26 cellular contexts compared by ENCODE assay signal in genomic region chr9:19298601-19299000, GRCh38.
DNase-seq lines count a peak whose midpoint lies in the region; ATAC-seq and TF ChIP-seq lines count a peak whose summit lies in the region.
"Had no signal": no experiment of that assay in that cellular context is flagged by ENCODE, and none has a peak within 500 bp of the region (broad histone marks: within the 10 kb centered on the region; RNA-seq: fewer than 3 reads in every experiment).

No MANE protein-coding gene starts in this region.

- TF ChIP-seq CTCF in AG04449 (IDR thresholded peaks at IDR 0.05; ENCODE audit: insufficient read depth, low read length, missing control alignments) = no peak
- no peak for TF ChIP-seq CTCF in IMR-90 (conservative IDR thresholded peaks at IDR 0.05; ENCODE audit: low read depth, low read length)
- TF ChIP-seq CTCF in chondrocyte (IDR thresholded peaks at IDR 0.05) = no peak
- no peak for TF ChIP-seq CTCF in mesothelial cell of epicardium (IDR thresholded peaks at IDR 0.05; ENCODE audit: unreplicated experiment)

- no peak overlapping the region for H2BK120ac ChIP-seq in IMR-90 (ENCODE audit: low read depth, low read length)

- no peak overlapping the region for H4K91ac ChIP-seq in IMR-90 (ENCODE audit: insufficient read depth, low read depth, low read length)

- H3K27me3 Mint-ChIP-seq in chondrocyte (ENCODE audit: low read depth) (no peaks in the 10 kb centered on the region), mesothelial cell of epicardium (ENCODE audit: low read depth) (no peaks in the 10 kb centered on the region)
- H3K27me3 Mint-ChIP-seq: CD8-positive, alpha-beta memory T cell had no signal

- H3K79me1 ChIP-seq in IMR-90 (ENCODE audit: low read depth in 1 of 2, low read length in 2 of 2) = 0 out of 4 replicates have a peak, but pooled peaks cover 0 to 4% of the 10 kb centered on the region in 2 experiments

- H3K27ac ChIP-seq in IMR-90 (ENCODE audit: insufficient read depth, low read length) = no peak overlapping the region
- H3K27ac ChIP-seq: C4-2B, GM23248 had no signal

- TF ChIP-seq POLR2A in IMR-90 (IDR thresholded peaks at IDR 0.05; ENCODE audit: low read depth, low read length) = no peak

- no TSS peak for BruUV-seq in IMR-90 (replicated peaks; lab: Mats Ljungman, UMichigan)

- H2AK5ac ChIP-seq in IMR-90 (ENCODE audit: low read depth, low read length) = no peak overlapping the region

- H3K18ac ChIP-seq in IMR-90 (ENCODE audit: low read depth, low read length) = no peak overlapping the region

- POLR2A ChIA-PET in AG04449 (lab: Yijun Ruan, JAX) = no interaction called here
- POLR2A ChIA-PET in IMR-90 (lab: Charles Lee; ENCODE audit: unreplicated experiment) = no interaction called here

- peaks cover 40% of the 10 kb centered on the region for H3K4me1 Mint-ChIP-seq in chondrocyte (ENCODE audit: low read depth)
- peaks cover 34% of the 10 kb centered on the region for H3K4me1 Mint-ChIP-seq in mesothelial cell of epicardium
- H3K4me1 Mint-ChIP-seq: H9 had no signal

- H4K5ac ChIP-seq in IMR-90 (ENCODE audit: low read depth, low read length) = no peak overlapping the region

- no peak overlapping the region for H2BK15ac ChIP-seq in IMR-90 (ENCODE audit: low read depth, low read length)

- H3K27ac Mint-ChIP-seq in chondrocyte (ENCODE audit: unreplicated experiment) = peak overlapping the region; percentile 70
- H3K27ac Mint-ChIP-seq in mesothelial cell of epicardium = peak overlapping the region; percentile 33

- intact Hi-C loops in IMR-90 (cut with micrococcal nuclease) = no loop called here
- intact Hi-C loops in posterior cingulate gyrus (cut with DNase I) = no loop called here

- CTCF ChIA-PET in AG04449 (lab: Yijun Ruan, JAX) (no interaction called here), IMR-90 (lab: Yijun Ruan, JAX) (interaction anchor here (0.6 kb wide), 1 partner anchor 56 kb away, joined by 3 read pairs; no protein-coding TSS in a partner anchor)

- H2BK20ac ChIP-seq in IMR-90 (ENCODE audit: low read depth, low read length) = no peak overlapping the region

- no peaks in the 10 kb centered on the region for H3K4me1 ChIP-seq in IMR-90 (ENCODE audit: control insufficient read depth, insufficient read depth, low read length)

- no CpG with 5 or more reads among the region's 1 CpG for WGBS in IMR-90 (ENCODE audit: extremely low coverage in 2 of 2, insufficient read length in 1 of 2), 2 experiments

- H3K4ac ChIP-seq in IMR-90 (ENCODE audit: low read depth, low read length) = no peak overlapping the region

- no peak overlapping the region for H2AK9ac ChIP-seq in IMR-90 (replicated peaks; ENCODE audit: low read depth, low read length, poor library complexity)

- dilution Hi-C loops in IMR-90 (cut with HindIII; ENCODE audit: low sequenced_read_pairs, unreplicated experiment) = no loop called here

- H3K4me3 Mint-ChIP-seq in chondrocyte (ENCODE audit: unreplicated experiment) = peak overlapping the region; percentile 7
- H3K4me3 Mint-ChIP-seq in mesothelial cell of epicardium = no peak overlapping the region
- H3K4me3 Mint-ChIP-seq: CD8-positive, alpha-beta memory T cell; H9 had no signal

- no peak overlapping the region for H3K9ac ChIP-seq in IMR-90 (ENCODE audit: low read depth, low read length)
- H3K9ac ChIP-seq: GM23248 had no signal

- H3K36me3 Mint-ChIP-seq in chondrocyte (ENCODE audit: low read depth) (peaks cover 19% of the 10 kb centered on the region), mesothelial cell of epicardium (peaks cover 29% of the 10 kb centered on the region)

- no peaks in the 10 kb centered on the region for H3K9me3 ChIP-seq in IMR-90 (ENCODE audit: control insufficient read depth, insufficient read depth, low read length)

- H3K4me3 ChIP-seq in AG04449 (ENCODE audit: low read depth, low read length) (no peak overlapping the region), IMR-90 (ENCODE audit: insufficient read depth, low read depth, low read length) (no peak overlapping the region)
- H3K4me3 ChIP-seq: GM23248, K562 had no signal

- H2BK5ac ChIP-seq in IMR-90 (ENCODE audit: low read depth, low read length, poor library complexity, severe bottlenecking) = no peak overlapping the region

- no peak overlapping the region for H3K14ac ChIP-seq in IMR-90 (replicated peaks; ENCODE audit: low read depth, low read length)

- DNase-seq in AG04449 (ENCODE audit: low read depth, low spot score) (peak; percentile 49), IMR-90 (no peak), chondrocyte (ENCODE audit: low spot score) (no peak), mesothelial cell of epicardium (ENCODE audit: low spot score in 2 of 2, unreplicated experiment in 2 of 2) (no peak), posterior cingulate gyrus (no peak), C1 segment of cervical spinal cord (lab: John Stamatoyannopoulos, UW) (no peak)
- DNase-seq: 8988T; AML-193; Calu3; CD8-positive, alpha-beta memory T cell; DMS153; GDM1; GM23248; H9; MM.1S; NCI-H1048; NCI-H1436 treated with DMSO at 0.1 percent for 48 hours; NCI-H2029; NCI-H345; NCI-H524; NCI-H82 had no signal

- H3K23ac ChIP-seq in IMR-90 (ENCODE audit: low read depth, low read length) = no peak overlapping the region

- no peak overlapping the region for H2AFZ ChIP-seq in IMR-90 (replicated peaks; ENCODE audit: low read length, poor library complexity)
- H2AFZ ChIP-seq: GM23248 had no signal

- H3K9me3 Mint-ChIP-seq in chondrocyte (ENCODE audit: low read depth) (no peaks in the 10 kb centered on the region), mesothelial cell of epicardium (no peaks in the 10 kb centered on the region)
- H3K9me3 Mint-ChIP-seq: CD8-positive, alpha-beta memory T cell; H9 had no signal

- peak; percentile 49 for ATAC-seq in IMR-90 (ENCODE audit: low read depth)
- no peak for ATAC-seq in GM18867 (IDR thresholded peaks at IDR 0.05; ENCODE audit: unreplicated experiment)
- no peak for ATAC-seq in GM19455 (IDR thresholded peaks at IDR 0.05; ENCODE audit: unreplicated experiment)
- ATAC-seq: K562, Panc1 had no signal

- no peaks in the 10 kb centered on the region for H3K27me3 ChIP-seq in IMR-90 (ENCODE audit: control insufficient read depth, insufficient read depth, low read length)

- no peaks in the 10 kb centered on the region for H4K20me1 ChIP-seq in IMR-90 (ENCODE audit: insufficient read depth, low read length)

- H3K56ac ChIP-seq in IMR-90 (ENCODE audit: extremely low read depth, insufficient read depth, low read length) = no peak overlapping the region

- no peaks in the 10 kb centered on the region for H3K9me1 ChIP-seq in IMR-90 (ENCODE audit: insufficient read depth, low read length)

- in situ Hi-C loops in IMR-90 (cut with MboI; ENCODE audit: low sequenced_read_pairs) = no loop called here

- H3K4me2 ChIP-seq in IMR-90 (ENCODE audit: low read depth, low read length) = no peak overlapping the region; the same call in 1 of the 2 replicates

- H3K36me3 ChIP-seq in IMR-90 (ENCODE audit: control insufficient read depth, insufficient read depth, low read length) = peaks cover 8% of the 10 kb centered on the region; the same call in 1 of the 2 replicates

- H4K8ac ChIP-seq in IMR-90 (ENCODE audit: low read depth in 2 of 2, low read length in 2 of 2) = no peak overlapping the region

- no peak for TF ChIP-seq RAD21 in IMR-90 (IDR thresholded peaks at IDR 0.05; ENCODE audit: low read length)

TF ChIP-seq in IMR-90, 13 proteins besides CTCF, POLR2A, EP300 and RAD21:
- no peak for TF ChIP-seq SMC3 (IDR thresholded peaks at IDR 0.05; ENCODE audit: low read depth, low read length)
- TF ChIP-seq RFX5 (IDR thresholded peaks at IDR 0.05; ENCODE audit: low read depth, low read length) = no peak
- TF ChIP-seq BHLHE40 (IDR thresholded peaks at IDR 0.05; ENCODE audit: low read depth, low read length) = no peak
- no peak for TF ChIP-seq NFE2L2 (IDR thresholded peaks at IDR 0.05; ENCODE audit: low read depth, low read length)
- no peak for TF ChIP-seq MAFK (IDR thresholded peaks at IDR 0.05; ENCODE audit: low read depth, low read length)
- no peak for TF ChIP-seq MAZ (IDR thresholded peaks at IDR 0.05; ENCODE audit: borderline replicate concordance, low read depth, low read length)
- TF ChIP-seq FOS (IDR thresholded peaks at IDR 0.05; ENCODE audit: low read depth, low read length) = no peak
